ENCODE assay signal across 21 cellular contexts in genomic region chr5:83493644-83494043, GRCh38. TPM values are rescaled to one million over a fixed set of nuclear protein-coding genes. Genes with fewer than 3 reads are reported as not detected.
DNase-seq lines count a peak whose midpoint lies in the region; ATAC-seq and TF ChIP-seq lines count a peak whose summit lies in the region.
"Had no signal": no experiment of that assay in that cellular context is flagged by ENCODE, and none has a peak within 500 bp of the region (broad histone marks: within the 10 kb centered on the region; RNA-seq: fewer than 3 reads in every experiment).

No MANE protein-coding gene starts in this region.

- H3K4ac ChIP-seq in H9 (ENCODE audit: low read depth, low read length): no peak overlapping the region

- H4K8ac ChIP-seq in H9 (replicated peaks; ENCODE audit: insufficient read length, low read depth, low read length): no peak overlapping the region

- DNase-seq in H9: no peak
- no peak for DNase-seq in WTC11 (ENCODE audit: low spot score)
- DNase-seq in iPS-NIHi7 (ENCODE audit: extremely low spot score): peak; percentile 15
- DNase-seq in smooth muscle cell (lab: John Stamatoyannopoulos, UW; ENCODE audit: unreplicated experiment): no peak
- DNase-seq in lower leg skin (ENCODE audit: low spot score in 2 of 2): no peak
- no peak for DNase-seq in amygdala (lab: John Stamatoyannopoulos, UW)
- no peak for DNase-seq in activated CD4-positive, alpha-beta T cell treated with anti-CD3 and anti-CD28 coated beads for 1 hour
- DNase-seq: CD4-positive, alpha-beta T cell; COR-L47; DMS 273 treated with DMSO at 0.1 percent for 48 hours; DMS79 treated with DMSO at 0.1 percent for 48 hours; MM.1S; NCI-H1048; NCI-H1417 treated with DMSO at 0.1 percent for 48 hours; NCI-H187; NCI-H2107; PC-9; RPMI8226; SHP77 had no signal

- H3K56ac ChIP-seq in H9 (ENCODE audit: insufficient read length, low read depth, low read length): no peak overlapping the region

- no peak overlapping the region for H2BK20ac ChIP-seq in H9 (ENCODE audit: low read depth, low read length, poor library complexity, severe bottlenecking)

- CTCF ChIA-PET in WTC11 (lab: Charles Lee): no interaction called here

- H2BK5ac ChIP-seq in H9 (ENCODE audit: insufficient read length, low read length): no peak overlapping the region

- H3K4me1 ChIP-seq in H9 (ENCODE audit: insufficient read depth, low read length): peaks cover 9% of the 10 kb centered on the region; the same call in 1 of the 2 replicates
- peaks cover 42% of the 10 kb centered on the region for H3K4me1 ChIP-seq in smooth muscle cell (ENCODE audit: low read depth)
- H3K4me1 ChIP-seq: HAP-1 had no signal

- peak; percentile 76 for ATAC-seq in WTC11
- ATAC-seq: GM12878 had no signal

- H3K9ac ChIP-seq in H9 (ENCODE audit: extremely low read depth, insufficient read length, low read length) (no peak overlapping the region), smooth muscle cell (ENCODE audit: low read depth) (no peak overlapping the region)

- no peak overlapping the region for H3K23ac ChIP-seq in H9 (ENCODE audit: insufficient read length, low read depth, low read length)

- H3K36me3 Mint-ChIP-seq in H9 (ENCODE audit: insufficient read depth in 1 of 3, low read depth in 3 of 3) (peaks cover 32 to 86% (median 35%) of the 10 kb centered on the region in 3 experiments; a peak in 6 of 7 replicates), WTC11 (peaks cover 69% of the 10 kb centered on the region)

- peaks cover 65% of the 10 kb centered on the region for H3K36me3 ChIP-seq in smooth muscle cell (ENCODE audit: low read depth)
- H3K36me3 ChIP-seq: HAP-1 had no signal

- H3K4me1 Mint-ChIP-seq in H9 (peaks cover 40 to 42% of the 10 kb centered on the region in 2 experiments), WTC11 (peaks cover 52% of the 10 kb centered on the region)

- H3K14ac ChIP-seq in H9 (ENCODE audit: insufficient read depth, low read length): peak overlapping the region; percentile 17; the same call in 1 of the 2 replicates

- no peaks in the 10 kb centered on the region for H3K9me3 ChIP-seq in H9 (ENCODE audit: control insufficient read depth, low read depth, low read length)
- no peaks in the 10 kb centered on the region for H3K9me3 ChIP-seq in smooth muscle cell (replicated peaks; ENCODE audit: low read depth)
- H3K9me3 ChIP-seq: HAP-1 had no signal

- no peaks in the 10 kb centered on the region for H3K27me3 ChIP-seq in H9 (ENCODE audit: insufficient read depth, low read length)
- H3K27me3 ChIP-seq in smooth muscle cell (ENCODE audit: low read depth): no peaks in the 10 kb centered on the region

- no peak overlapping the region for H3T11ph ChIP-seq in H9 (ENCODE audit: low read length)

- intact Hi-C loops in lower leg skin (cut with DNase I; ENCODE audit: low total_unique reads): no loop called here

- no peak overlapping the region for H3K4me3 ChIP-seq in smooth muscle cell
- H3K4me3 ChIP-seq in lower leg skin (ENCODE audit: low read depth, poor library complexity, severe bottlenecking): no peak overlapping the region
- H3K4me3 ChIP-seq: GM12878, HAP-1, PC-9 had no signal

- H4K20me1 ChIP-seq in H9 (ENCODE audit: control insufficient read depth, insufficient read depth, insufficient read length) (no peaks in the 10 kb centered on the region), smooth muscle cell (ENCODE audit: low read depth) (peaks cover 100% of the 10 kb centered on the region)

- H2BK15ac ChIP-seq in H9 (ENCODE audit: low read depth, low read length): no peak overlapping the region

- no peak overlapping the region for H3K4me2 ChIP-seq in H9 (ENCODE audit: insufficient read depth, insufficient read length, low read length)
- H3K4me2 ChIP-seq in smooth muscle cell: peak overlapping the region; percentile 56
- H3K4me2 ChIP-seq: PC-9 had no signal

- H3K18ac ChIP-seq in H9 (ENCODE audit: insufficient read length, low read depth, low read length): no peak overlapping the region

- H3K27ac Mint-ChIP-seq in H9 (peak overlapping the region; percentile 25 to 73 (median 64); a peak in 5 of 7 replicates), WTC11 (peak overlapping the region; percentile 79)
- H3K27ac Mint-ChIP-seq: CD4-positive, alpha-beta T cell had no signal

- H3K27me3 Mint-ChIP-seq in H9 (ENCODE audit: low read depth) (no peaks in the 10 kb centered on the region), WTC11 (ENCODE audit: low read depth) (no peaks in the 10 kb centered on the region)

- H2AFZ ChIP-seq in H9 (ENCODE audit: low read length) (no peak overlapping the region), smooth muscle cell (ENCODE audit: low read depth) (no peak overlapping the region)
- H2AFZ ChIP-seq: PC-9 had no signal

- no peaks in the 10 kb centered on the region for H3K23me2 ChIP-seq in H9 (ENCODE audit: insufficient read length, low read depth, low read length, poor library complexity, severe bottlenecking)

- H3K79me2 ChIP-seq in H9 (ENCODE audit: insufficient read depth, low read length) (0 out of 2 replicates have a peak, but pooled peaks cover 2% of the 10 kb centered on the region), smooth muscle cell (ENCODE audit: low read depth) (peaks cover 100% of the 10 kb centered on the region)

- H4K91ac ChIP-seq in H9 (ENCODE audit: insufficient read length, low read depth, low read length): no peak overlapping the region

- no peak overlapping the region for H3K4me3 Mint-ChIP-seq in H9
- peak overlapping the region; percentile 32; the same call in 1 of the 2 replicates for H3K4me3 Mint-ChIP-seq in WTC11
- H3K4me3 Mint-ChIP-seq: CD4-positive, alpha-beta T cell had no signal

- H4K5ac ChIP-seq in H9 (ENCODE audit: insufficient read length, low read depth, low read length): no peak overlapping the region

- H3K9me3 Mint-ChIP-seq in H9 (no peaks in the 10 kb centered on the region), WTC11 (no peaks in the 10 kb centered on the region)
- H3K9me3 Mint-ChIP-seq: CD4-positive, alpha-beta T cell had no signal

- H2BK120ac ChIP-seq in H9 (ENCODE audit: low read depth, low read length, poor library complexity, severe bottlenecking): no peak overlapping the region

- H2BK12ac ChIP-seq in H9 (ENCODE audit: insufficient read length, low read depth, low read length): no peak overlapping the region

- no peak overlapping the region for H2AK5ac ChIP-seq in H9 (ENCODE audit: insufficient read length, low read length)

- peak overlapping the region; percentile 55 for H3K27ac ChIP-seq in H9 (ENCODE audit: insufficient read length, low read depth, low read length)
- H3K27ac ChIP-seq in smooth muscle cell (ENCODE audit: low read depth): peak overlapping the region; percentile 73
- H3K27ac ChIP-seq: PC-9 had no signal

- peaks cover 6% of the 10 kb centered on the region for H3K79me1 ChIP-seq in H9 (ENCODE audit: insufficient read depth, low read depth, low read length, poor library complexity, severe bottlenecking)

- H3F3A ChIP-seq in smooth muscle cell (ENCODE audit: low read depth): peaks cover 67% of the 10 kb centered on the region

- TF ChIP-seq POLR2A in lower leg skin (IDR thresholded peaks at IDR 0.05): no peak

- POLR2A ChIA-PET in WTC11 (lab: Charles Lee): no interaction called here

- TF ChIP-seq CTCF in H9 (conservative IDR thresholded peaks at IDR 0.05): no peak
- no peak for TF ChIP-seq CTCF in WTC11 (IDR thresholded peaks at IDR 0.05)
- no peak for TF ChIP-seq CTCF in smooth muscle cell (IDR thresholded peaks at IDR 0.05; ENCODE audit: borderline replicate concordance, insufficient read depth, poor library complexity, severe bottlenecking)
- TF ChIP-seq CTCF in lower leg skin (IDR thresholded peaks at IDR 0.05): no peak

- no CpG with 5 or more reads among the region's 7 CpGs for WGBS in H9 (ENCODE audit: extremely low coverage, insufficient read length, low lambda C conversion rate)
- 79% methylated on average over 7 of the region's 7 CpGs for WGBS in smooth muscle cell (ENCODE audit: low lambda C conversion rate)
- 91 to 92% methylated on average over 7 of the region's 7 CpGs for WGBS in lower leg skin, 2 donors

TF ChIP-seq in WTC11, 78 proteins besides CTCF, POLR2A, EP300 and RAD21 (continues in another document):
- no peak for TF ChIP-seq FOXP4 (CRISPR knock-in tag; IDR thresholded peaks at IDR 0.05)
- no peak for TF ChIP-seq ZNF512 (CRISPR knock-in tag; IDR thresholded peaks at IDR 0.05; ENCODE audit: borderline replicate concordance)
- TF ChIP-seq CREM (CRISPR knock-in tag; IDR thresholded peaks at IDR 0.05): no peak
- TF ChIP-seq SMAD4 (CRISPR knock-in tag; IDR thresholded peaks at IDR 0.05): no peak
- no peak for TF ChIP-seq ZNF263 (CRISPR knock-in tag; IDR thresholded peaks at IDR 0.05; ENCODE audit: low read depth)
- TF ChIP-seq ZNF121 (CRISPR knock-in tag; IDR thresholded peaks at IDR 0.05): no peak
- TF ChIP-seq TEAD1 (CRISPR knock-in tag; IDR thresholded peaks at IDR 0.05): no peak
- no peak for TF ChIP-seq ZNF423 (CRISPR knock-in tag; IDR thresholded peaks at IDR 0.05)

RNA-seq across cellular contexts. Expression of gene VCAN, which starts 22.1 kb away (rescaled TPM):
- total RNA-seq in H9 (2021): 271 and 278 TPM in 2 replicates
- total RNA-seq in WTC11 (2021): 275 to 286 TPM (median 276 TPM) in 3 replicates
- total RNA-seq in smooth muscle cell: 2,724 and 3,065 TPM in 2 replicates
- polyA plus RNA-seq in smooth muscle cell: 551 and 702 TPM in 2 replicates
- total RNA-seq in lower leg skin: 10 to 100 TPM; 21.2 to 44.1 (median 36.5) TPM
